ENCODE assay signal across 8 cellular contexts in the genomic region with DNA sequence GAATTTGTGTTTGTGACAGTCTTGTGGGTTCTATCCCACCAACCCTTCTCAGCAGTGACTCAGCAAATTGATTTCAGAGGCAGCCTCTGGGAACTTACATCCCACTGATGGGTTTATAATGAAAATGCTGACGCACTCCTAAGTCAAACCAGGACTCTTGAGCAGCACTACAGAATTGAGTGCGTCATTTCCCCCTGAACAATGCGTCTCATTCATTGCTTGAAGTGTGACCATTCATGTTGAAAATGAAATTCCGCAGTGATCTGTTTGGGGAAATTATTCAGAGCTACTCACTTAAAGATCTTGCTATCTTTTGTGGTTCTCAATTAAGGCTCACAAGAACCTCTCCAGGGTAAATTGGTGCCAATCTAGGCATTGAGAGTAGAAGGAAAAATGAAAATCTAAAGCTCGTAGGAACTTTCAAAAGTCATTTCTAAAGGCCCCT.
DNase-seq lines count a peak whose midpoint lies in the region; ATAC-seq lines count a peak whose summit lies in the region.

No MANE protein-coding gene starts in this region.

- peak; percentile 97 for ATAC-seq in HG03103 (IDR thresholded peaks at IDR 0.05; ENCODE audit: low read depth, unreplicated experiment)

- DNase-seq in Ammon's horn (ENCODE audit: low spot score) (peak; percentile 13), GM19238 (ENCODE audit: insufficient read length, low spot score) (peak; percentile 3), astrocyte of the hippocampus (ENCODE audit: low read depth, low spot score) (peak; percentile 95), HK-2 (ENCODE audit: unreplicated experiment) (no peak), NCI-H2196 (lab: John Stamatoyannopoulos, UW; ENCODE audit: unreplicated experiment) (no peak), dermis blood vessel endothelial cell (no peak), iPS-NIHi7 (ENCODE audit: extremely low spot score) (no peak)

Comparison
In these comparisons a context has a peak if more than half of its experiments do, and no peak if none do; other contexts are left out.
1. DNase-seq: peak in Ammon's horn (single experiment), GM19238 (single experiment) and astrocyte of the hippocampus (single experiment); none in HK-2 (single experiment), NCI-H2196 (single experiment), dermis blood vessel endothelial cell (single experiment) and iPS-NIHi7 (single experiment).